Comparison of ENCODE assay signal across 6 cellular contexts in the genomic region with DNA sequence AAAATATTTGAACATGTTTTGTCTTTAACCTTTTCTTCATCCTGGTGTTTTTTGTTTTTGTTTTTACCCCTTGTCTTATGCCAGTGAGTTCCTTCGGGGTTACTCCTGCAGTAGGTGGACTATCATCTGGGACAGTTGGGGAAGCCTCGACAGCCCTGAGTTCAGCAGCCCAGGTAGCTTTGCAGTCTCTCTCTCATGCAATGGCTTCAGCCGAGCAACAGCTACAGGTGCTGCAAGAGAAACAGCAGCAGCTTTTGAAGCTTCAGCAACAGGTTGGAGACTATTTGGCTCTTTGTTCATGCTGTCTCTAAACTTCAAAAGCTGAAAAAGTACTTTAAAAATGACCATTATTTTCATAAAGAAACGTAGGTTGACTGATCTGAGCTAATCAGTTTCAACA.
"Had no signal": no experiment of that assay in that cellular context is flagged by ENCODE, and none has a peak within 500 bp of the region (broad histone marks: within the 10 kb centered on the region; RNA-seq: fewer than 3 reads in every experiment).

No MANE protein-coding gene starts in this region.

- H3K4me3 Mint-ChIP-seq: IgD-negative memory B cell had no signal

- H3K4me3 ChIP-seq: HAP-1 had no signal

- H3K27me3 Mint-ChIP-seq: IgD-negative memory B cell had no signal

- H3K27ac Mint-ChIP-seq: IgD-negative memory B cell had no signal

- H3K9me3 Mint-ChIP-seq: IgD-negative memory B cell had no signal

- H3K4me1 ChIP-seq: HAP-1 had no signal

- ATAC-seq: HCT116 had no signal

- DNase-seq: GOT3, H7, KBM-7 had no signal

- H3K9me3 ChIP-seq: HAP-1 had no signal
